Comparison of ENCODE assay signal across 11 cellular contexts in the genomic region with DNA sequence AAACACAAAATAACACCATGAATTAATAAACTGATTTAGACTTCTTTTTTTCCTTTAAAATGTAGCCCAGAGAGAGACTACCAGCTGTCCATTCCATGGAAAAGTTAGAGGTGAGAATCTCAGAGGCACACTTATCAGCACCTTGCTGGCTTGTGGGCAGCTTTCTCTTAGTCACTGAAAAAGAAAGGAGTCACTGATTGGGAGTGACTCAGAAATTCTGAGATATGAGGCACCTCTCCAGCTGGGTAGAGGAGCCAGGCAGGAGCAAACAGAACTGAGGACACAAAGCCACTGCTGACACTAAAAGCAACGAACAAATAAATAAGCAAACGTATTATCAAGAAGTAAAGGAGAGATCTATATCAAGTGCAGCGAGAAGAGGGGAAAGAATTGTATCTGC.
DNase-seq lines count a peak whose midpoint lies in the region; ATAC-seq, FAIRE-seq and TF ChIP-seq lines count a peak whose summit lies in the region.
"Had no signal": no experiment of that assay in that cellular context is flagged by ENCODE, and none has a peak within 500 bp of the region (broad histone marks: within the 10 kb centered on the region; RNA-seq: fewer than 3 reads in every experiment).

No MANE protein-coding gene starts in this region.

- H3K4me3 ChIP-seq in bronchial epithelial cell (ENCODE audit: low read depth, low read length): no peak overlapping the region
- H3K4me3 ChIP-seq in mucosa of descending colon: no peak overlapping the region
- no peak overlapping the region for H3K4me3 ChIP-seq in ovary

- WGBS in ovary, 3 donors: 65 to 67% (median 66%) methylated on average over 3 of the region's 3 CpGs

- DNase-seq in DMS53 (lab: John Stamatoyannopoulos, UW): peak; percentile 41
- no peak for DNase-seq in DMS53 treated with DMSO at 0.1 percent for 48 hours (lab: John Stamatoyannopoulos, UW; ENCODE audit: unreplicated experiment)
- DNase-seq in NCI-H146 (lab: John Stamatoyannopoulos, UW): peak; percentile 65
- peak; percentile 86 for DNase-seq in bronchial epithelial cell (ENCODE audit: low read depth)
- no peak for DNase-seq in mucosa of descending colon
- DNase-seq in GM12892 (ENCODE audit: insufficient read length): no peak
- DNase-seq in ovary: no peak
- DNase-seq: effector CD4-positive, alpha-beta T cell; stimulated activated CD4-positive, alpha-beta T cell treated with anti-CD3 and anti-CD28 coated beads, Interleukin-2, amount 100 ng/mL, for 48 hours had no signal

- no peaks in the 10 kb centered on the region for H3K27me3 ChIP-seq in bronchial epithelial cell (ENCODE audit: control insufficient read depth, insufficient read depth, low read length)
- H3K27me3 ChIP-seq in ovary: no peaks in the 10 kb centered on the region

- FAIRE-seq in bronchial epithelial cell (lab: Jason Lieb, UNC): no peak
- FAIRE-seq in GM12892 (lab: Jason Lieb, UNC): no peak
- FAIRE-seq: A204.1 had no signal

- TF ChIP-seq POLR2A in GM12892 (IDR thresholded peaks at IDR 0.05; ENCODE audit: low read depth, low read length): no peak
- no peak for TF ChIP-seq POLR2A in ovary (IDR thresholded peaks at IDR 0.05)

- H3K9me3 ChIP-seq in mucosa of descending colon (no peaks in the 10 kb centered on the region), ovary (no peaks in the 10 kb centered on the region)

- TF ChIP-seq CTCF in bronchial epithelial cell (IDR thresholded peaks at IDR 0.05; ENCODE audit: insufficient read depth, low read length, severe bottlenecking) (no peak), mucosa of descending colon (IDR thresholded peaks at IDR 0.05) (no peak), ovary (IDR thresholded peaks at IDR 0.05) (no peak)

- TF ChIP-seq EP300 in ovary (IDR thresholded peaks at IDR 0.05): no peak

- no peaks in the 10 kb centered on the region for H3K36me3 ChIP-seq in bronchial epithelial cell (ENCODE audit: control insufficient read depth, insufficient read depth, low read length)
- no peaks in the 10 kb centered on the region for H3K36me3 ChIP-seq in mucosa of descending colon (ENCODE audit: low read depth)
- H3K36me3 ChIP-seq in ovary: no peaks in the 10 kb centered on the region

- H3K27ac ChIP-seq in ovary: no peak overlapping the region

- no peaks in the 10 kb centered on the region for H3K4me1 ChIP-seq in mucosa of descending colon (ENCODE audit: low read depth)
- H3K4me1 ChIP-seq in ovary (ENCODE audit: insufficient read depth): no peaks in the 10 kb centered on the region

- intact Hi-C loops in mucosa of descending colon (cut with DNase I, micrococcal nuclease): no loop called here
- intact Hi-C loops in ovary (cut with DNase I): no loop called here

- peak; percentile 16 for ATAC-seq in mucosa of descending colon
- no peak for ATAC-seq in HG02852 (IDR thresholded peaks at IDR 0.05; ENCODE audit: unreplicated experiment)

Comparison
In these comparisons a context has a peak if more than half of its experiments do, and no peak if none do; other contexts are left out.
1. DNase-seq: peak in DMS53 (single experiment), NCI-H146 (single experiment) and bronchial epithelial cell (single experiment); none in DMS53 treated with DMSO at 0.1 percent for 48 hours (single experiment), mucosa of descending colon (0 of 3), GM12892 (single experiment) and ovary (0 of 5).